Comparison of ENCODE assay signal across 1 cellular context in genomic region chr2:43024515-43024962, GRCh38.
TF ChIP-seq lines count a peak whose summit lies in the region.

No MANE protein-coding gene starts in this region.

TF ChIP-seq in HepG2, 621 proteins besides CTCF, POLR2A, EP300 and RAD21 (continued from another document and continues in another):
- TF ChIP-seq, protein P1, sequence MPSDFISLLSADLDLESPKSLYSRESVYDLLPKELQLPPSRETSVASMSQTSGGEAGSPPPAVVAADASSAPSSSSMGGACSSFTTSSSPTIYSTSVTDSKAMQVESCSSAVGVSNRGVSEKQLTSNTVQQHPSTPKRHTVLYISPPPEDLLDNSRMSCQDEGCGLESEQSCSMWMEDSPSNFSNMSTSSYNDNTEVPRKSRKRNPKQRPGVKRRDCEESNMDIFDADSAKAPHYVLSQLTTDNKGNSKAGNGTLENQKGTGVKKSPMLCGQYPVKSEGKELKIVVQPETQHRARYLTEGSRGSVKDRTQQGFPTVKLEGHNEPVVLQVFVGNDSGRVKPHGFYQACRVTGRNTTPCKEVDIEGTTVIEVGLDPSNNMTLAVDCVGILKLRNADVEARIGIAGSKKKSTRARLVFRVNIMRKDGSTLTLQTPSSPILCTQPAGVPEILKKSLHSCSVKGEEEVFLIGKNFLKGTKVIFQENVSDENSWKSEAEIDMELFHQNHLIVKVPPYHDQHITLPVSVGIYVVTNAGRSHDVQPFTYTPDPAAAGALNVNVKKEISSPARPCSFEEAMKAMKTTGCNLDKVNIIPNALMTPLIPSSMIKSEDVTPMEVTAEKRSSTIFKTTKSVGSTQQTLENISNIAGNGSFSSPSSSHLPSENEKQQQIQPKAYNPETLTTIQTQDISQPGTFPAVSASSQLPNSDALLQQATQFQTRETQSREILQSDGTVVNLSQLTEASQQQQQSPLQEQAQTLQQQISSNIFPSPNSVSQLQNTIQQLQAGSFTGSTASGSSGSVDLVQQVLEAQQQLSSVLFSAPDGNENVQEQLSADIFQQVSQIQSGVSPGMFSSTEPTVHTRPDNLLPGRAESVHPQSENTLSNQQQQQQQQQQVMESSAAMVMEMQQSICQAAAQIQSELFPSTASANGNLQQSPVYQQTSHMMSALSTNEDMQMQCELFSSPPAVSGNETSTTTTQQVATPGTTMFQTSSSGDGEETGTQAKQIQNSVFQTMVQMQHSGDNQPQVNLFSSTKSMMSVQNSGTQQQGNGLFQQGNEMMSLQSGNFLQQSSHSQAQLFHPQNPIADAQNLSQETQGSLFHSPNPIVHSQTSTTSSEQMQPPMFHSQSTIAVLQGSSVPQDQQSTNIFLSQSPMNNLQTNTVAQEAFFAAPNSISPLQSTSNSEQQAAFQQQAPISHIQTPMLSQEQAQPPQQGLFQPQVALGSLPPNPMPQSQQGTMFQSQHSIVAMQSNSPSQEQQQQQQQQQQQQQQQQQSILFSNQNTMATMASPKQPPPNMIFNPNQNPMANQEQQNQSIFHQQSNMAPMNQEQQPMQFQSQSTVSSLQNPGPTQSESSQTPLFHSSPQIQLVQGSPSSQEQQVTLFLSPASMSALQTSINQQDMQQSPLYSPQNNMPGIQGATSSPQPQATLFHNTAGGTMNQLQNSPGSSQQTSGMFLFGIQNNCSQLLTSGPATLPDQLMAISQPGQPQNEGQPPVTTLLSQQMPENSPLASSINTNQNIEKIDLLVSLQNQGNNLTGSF (CRISPR knock-in tag; IDR thresholded peaks at IDR 0.05): no peak
- TF ChIP-seq SIN3A (IDR thresholded peaks at IDR 0.05; ENCODE audit: borderline replicate concordance, low read depth, low read length): no peak
- no peak for TF ChIP-seq CREBL2 (CRISPR knock-in tag; IDR thresholded peaks at IDR 0.05; ENCODE audit: borderline replicate concordance)
- peak; percentile 93; the same call in 1 of the 2 replicates for TF ChIP-seq ZNF576 (CRISPR knock-in tag; IDR thresholded peaks at IDR 0.05)
- TF ChIP-seq ZFP62 (CRISPR knock-in tag; IDR thresholded peaks at IDR 0.05): no peak
- no peak; the same call in 1 of the 2 replicates for TF ChIP-seq ZNF788 (CRISPR knock-in tag; IDR thresholded peaks at IDR 0.05; ENCODE audit: borderline replicate concordance)
- TF ChIP-seq, protein P2, sequence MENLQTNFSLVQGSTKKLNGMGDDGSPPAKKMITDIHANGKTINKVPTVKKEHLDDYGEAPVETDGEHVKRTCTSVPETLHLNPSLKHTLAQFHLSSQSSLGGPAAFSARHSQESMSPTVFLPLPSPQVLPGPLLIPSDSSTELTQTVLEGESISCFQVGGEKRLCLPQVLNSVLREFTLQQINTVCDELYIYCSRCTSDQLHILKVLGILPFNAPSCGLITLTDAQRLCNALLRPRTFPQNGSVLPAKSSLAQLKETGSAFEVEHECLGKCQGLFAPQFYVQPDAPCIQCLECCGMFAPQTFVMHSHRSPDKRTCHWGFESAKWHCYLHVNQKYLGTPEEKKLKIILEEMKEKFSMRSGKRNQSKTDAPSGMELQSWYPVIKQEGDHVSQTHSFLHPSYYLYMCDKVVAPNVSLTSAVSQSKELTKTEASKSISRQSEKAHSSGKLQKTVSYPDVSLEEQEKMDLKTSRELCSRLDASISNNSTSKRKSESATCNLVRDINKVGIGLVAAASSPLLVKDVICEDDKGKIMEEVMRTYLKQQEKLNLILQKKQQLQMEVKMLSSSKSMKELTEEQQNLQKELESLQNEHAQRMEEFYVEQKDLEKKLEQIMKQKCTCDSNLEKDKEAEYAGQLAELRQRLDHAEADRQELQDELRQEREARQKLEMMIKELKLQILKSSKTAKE (CRISPR knock-in tag; IDR thresholded peaks at IDR 0.05; ENCODE audit: borderline replicate concordance): no peak; the same call in 1 of the 2 replicates
- no peak for TF ChIP-seq CENPX (CRISPR knock-in tag; IDR thresholded peaks at IDR 0.05)
- no peak for TF ChIP-seq ZFY (CRISPR knock-in tag; IDR thresholded peaks at IDR 0.05)
- TF ChIP-seq NCOA1 (CRISPR knock-in tag; IDR thresholded peaks at IDR 0.05): no peak
- peak; percentile 79; the same call in 1 of the 2 replicates for TF ChIP-seq ZNF567 (CRISPR knock-in tag; IDR thresholded peaks at IDR 0.05; ENCODE audit: borderline replicate concordance)
- TF ChIP-seq, protein P3, sequence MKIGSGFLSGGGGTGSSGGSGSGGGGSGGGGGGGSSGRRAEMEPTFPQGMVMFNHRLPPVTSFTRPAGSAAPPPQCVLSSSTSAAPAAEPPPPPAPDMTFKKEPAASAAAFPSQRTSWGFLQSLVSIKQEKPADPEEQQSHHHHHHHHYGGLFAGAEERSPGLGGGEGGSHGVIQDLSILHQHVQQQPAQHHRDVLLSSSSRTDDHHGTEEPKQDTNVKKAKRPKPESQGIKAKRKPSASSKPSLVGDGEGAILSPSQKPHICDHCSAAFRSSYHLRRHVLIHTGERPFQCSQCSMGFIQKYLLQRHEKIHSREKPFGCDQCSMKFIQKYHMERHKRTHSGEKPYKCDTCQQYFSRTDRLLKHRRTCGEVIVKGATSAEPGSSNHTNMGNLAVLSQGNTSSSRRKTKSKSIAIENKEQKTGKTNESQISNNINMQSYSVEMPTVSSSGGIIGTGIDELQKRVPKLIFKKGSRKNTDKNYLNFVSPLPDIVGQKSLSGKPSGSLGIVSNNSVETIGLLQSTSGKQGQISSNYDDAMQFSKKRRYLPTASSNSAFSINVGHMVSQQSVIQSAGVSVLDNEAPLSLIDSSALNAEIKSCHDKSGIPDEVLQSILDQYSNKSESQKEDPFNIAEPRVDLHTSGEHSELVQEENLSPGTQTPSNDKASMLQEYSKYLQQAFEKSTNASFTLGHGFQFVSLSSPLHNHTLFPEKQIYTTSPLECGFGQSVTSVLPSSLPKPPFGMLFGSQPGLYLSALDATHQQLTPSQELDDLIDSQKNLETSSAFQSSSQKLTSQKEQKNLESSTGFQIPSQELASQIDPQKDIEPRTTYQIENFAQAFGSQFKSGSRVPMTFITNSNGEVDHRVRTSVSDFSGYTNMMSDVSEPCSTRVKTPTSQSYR (CRISPR knock-in tag; IDR thresholded peaks at IDR 0.05; ENCODE audit: borderline replicate concordance): peak; percentile 96
- no peak for TF ChIP-seq CAMTA2 (CRISPR knock-in tag; IDR thresholded peaks at IDR 0.05; ENCODE audit: borderline replicate concordance)
- TF ChIP-seq, protein P4, sequence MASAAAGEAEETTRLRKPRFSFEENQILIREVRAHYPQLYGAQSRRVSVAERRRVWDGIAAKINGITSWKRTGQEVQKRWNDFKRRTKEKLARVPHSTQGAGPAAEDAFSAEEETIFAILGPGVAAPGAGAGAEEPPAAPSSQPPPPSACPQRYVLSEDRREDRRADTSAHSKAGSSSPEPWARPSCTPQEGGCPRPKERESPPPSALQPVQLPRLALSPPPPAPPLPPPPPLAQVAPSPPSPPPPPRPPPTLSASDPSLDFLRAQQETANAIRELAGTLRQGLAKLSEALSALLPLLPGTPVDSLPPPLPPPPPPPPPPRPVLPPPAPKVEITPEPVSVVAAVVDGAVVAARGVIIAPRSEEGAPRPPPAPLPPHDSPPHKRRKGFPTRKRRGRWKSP (CRISPR knock-in tag; IDR thresholded peaks at IDR 0.05): no peak
- TF ChIP-seq SMARCE1 (IDR thresholded peaks at IDR 0.05; ENCODE audit: borderline replicate concordance): no peak
- TF ChIP-seq ATF4 (CRISPR knock-in tag; IDR thresholded peaks at IDR 0.05): 0 out of 4 replicates have a peak, but pooled peaks of 1 of the 2 experiments have one; percentile 15
- TF ChIP-seq NPAS2 (CRISPR knock-in tag; IDR thresholded peaks at IDR 0.05; ENCODE audit: borderline replicate concordance): no peak
- TF ChIP-seq MIER3 (CRISPR knock-in tag; IDR thresholded peaks at IDR 0.05; ENCODE audit: borderline replicate concordance): no peak
- peak; percentile 39 for TF ChIP-seq CCAR2 (optimal IDR thresholded peaks at IDR 0.05; ENCODE audit: low read depth, low read length)
- no peak for TF ChIP-seq RFXAP (CRISPR knock-in tag; IDR thresholded peaks at IDR 0.05; ENCODE audit: borderline replicate concordance)
- TF ChIP-seq ZBTB39 (CRISPR knock-in tag; IDR thresholded peaks at IDR 0.05): no peak
- TF ChIP-seq FOXO1 (CRISPR knock-in tag; IDR thresholded peaks at IDR 0.05): no peak
- TF ChIP-seq EZH2 (conservative IDR thresholded peaks at IDR 0.05; ENCODE audit: low read depth, low read length): no peak
- no peak for TF ChIP-seq THYN1 (CRISPR knock-in tag; IDR thresholded peaks at IDR 0.05; ENCODE audit: borderline replicate concordance, low read depth)
- TF ChIP-seq, protein P5, sequence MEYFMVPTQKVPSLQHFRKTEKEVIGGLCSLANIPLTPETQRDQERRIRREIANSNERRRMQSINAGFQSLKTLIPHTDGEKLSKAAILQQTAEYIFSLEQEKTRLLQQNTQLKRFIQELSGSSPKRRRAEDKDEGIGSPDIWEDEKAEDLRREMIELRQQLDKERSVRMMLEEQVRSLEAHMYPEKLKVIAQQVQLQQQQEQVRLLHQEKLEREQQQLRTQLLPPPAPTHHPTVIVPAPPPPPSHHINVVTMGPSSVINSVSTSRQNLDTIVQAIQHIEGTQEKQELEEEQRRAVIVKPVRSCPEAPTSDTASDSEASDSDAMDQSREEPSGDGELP (IDR thresholded peaks at IDR 0.05; ENCODE audit: borderline replicate concordance, low read depth): no peak
- no peak for TF ChIP-seq HMG20B (CRISPR knock-in tag; conservative IDR thresholded peaks at IDR 0.05)
- no peak for TF ChIP-seq ZNF652 (CRISPR knock-in tag; IDR thresholded peaks at IDR 0.05; ENCODE audit: borderline replicate concordance, low read depth)
- TF ChIP-seq, protein P6, sequence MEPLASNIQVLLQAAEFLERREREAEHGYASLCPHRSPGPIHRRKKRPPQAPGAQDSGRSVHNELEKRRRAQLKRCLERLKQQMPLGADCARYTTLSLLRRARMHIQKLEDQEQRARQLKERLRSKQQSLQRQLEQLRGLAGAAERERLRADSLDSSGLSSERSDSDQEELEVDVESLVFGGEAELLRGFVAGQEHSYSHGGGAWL (CRISPR knock-in tag; IDR thresholded peaks at IDR 0.05): no peak
- TF ChIP-seq UBTF (CRISPR knock-in tag; IDR thresholded peaks at IDR 0.05): peak; percentile 34; the same call in 1 of the 2 replicates
- TF ChIP-seq ZNF501 (CRISPR knock-in tag; IDR thresholded peaks at IDR 0.05): 0 out of 2 replicates have a peak, but pooled peaks have one; percentile 24
- no peak for TF ChIP-seq ZNF280D (CRISPR knock-in tag; IDR thresholded peaks at IDR 0.05)
- TF ChIP-seq ZNF709 (CRISPR knock-in tag; IDR thresholded peaks at IDR 0.05): 0 out of 2 replicates have a peak, but pooled peaks have one; percentile 36
- TF ChIP-seq TBX2 (CRISPR knock-in tag; IDR thresholded peaks at IDR 0.05; ENCODE audit: borderline replicate concordance): peak; percentile 64
- no peak for TF ChIP-seq ZNF17 (CRISPR knock-in tag; IDR thresholded peaks at IDR 0.05)
- no peak for TF ChIP-seq HOXD1 (CRISPR knock-in tag; IDR thresholded peaks at IDR 0.05)
